In genomic region chr20:34824861-34825529, GRCh38 we compare ENCODE assay signal across 8 cellular contexts. TPM values are rescaled to one million over a fixed set of nuclear protein-coding genes. Genes with fewer than 3 reads are reported as not detected.
DNase-seq lines count a peak whose midpoint lies in the region; ATAC-seq and TF ChIP-seq lines count a peak whose summit lies in the region.

No MANE protein-coding gene starts in this region.

- TF ChIP-seq CTCF in endodermal cell (conservative IDR thresholded peaks at IDR 0.05) = peak; percentile 48
- TF ChIP-seq CTCF in mesothelial cell of epicardium (IDR thresholded peaks at IDR 0.05; ENCODE audit: unreplicated experiment) = no peak

- H3K36me3 ChIP-seq in endodermal cell (ENCODE audit: control insufficient read depth, insufficient read depth, low read length) = peaks cover 7% of the 10 kb centered on the region

- peak overlapping the region; percentile 91 for H3K4me3 ChIP-seq in endodermal cell (ENCODE audit: low read length)

- H3K9ac ChIP-seq in endodermal cell (ENCODE audit: extremely low read depth, low read length, poor library complexity, severe bottlenecking) = peak overlapping the region; percentile 63

- H3K9me3 Mint-ChIP-seq in activated CD8-positive, alpha-beta memory T cell treated with anti-CD3 and anti-CD28 coated beads, Interleukin-2, amount 10 ng/mL, durations not matched to agents 7 days and 5 days (ENCODE audit: low read depth) = no peaks in the 10 kb centered on the region
- no peaks in the 10 kb centered on the region for H3K9me3 Mint-ChIP-seq in endodermal cell
- no peaks in the 10 kb centered on the region for H3K9me3 Mint-ChIP-seq in mesothelial cell of epicardium

- peaks cover 7% of the 10 kb centered on the region for H3K36me3 Mint-ChIP-seq in activated CD8-positive, alpha-beta memory T cell treated with anti-CD3 and anti-CD28 coated beads, Interleukin-2, amount 10 ng/mL, durations not matched to agents 7 days and 5 days
- H3K36me3 Mint-ChIP-seq in endodermal cell (ENCODE audit: low read depth) (peaks cover 8% of the 10 kb centered on the region), mesothelial cell of epicardium (no peaks in the 10 kb centered on the region)

- DNase-seq in SIG-M5 treated with dmso at 0.1 percent for 504 hours (lab: John Stamatoyannopoulos, UW; ENCODE audit: unreplicated experiment) (peak; percentile 36), SIG-M5 (lab: John Stamatoyannopoulos, UW) (no peak), NCI-H526 treated with DMSO at 0.1 percent for 48 hours (lab: John Stamatoyannopoulos, UW) (peak; percentile 62), endodermal cell (peak; percentile 89), mesothelial cell of epicardium (ENCODE audit: low spot score in 2 of 2, unreplicated experiment in 2 of 2) (peak; percentile 53 to 73)
- DNase-seq in activated CD8-positive, alpha-beta memory T cell treated with anti-CD3 and anti-CD28 coated beads, Interleukin-2, amount 10 ng/mL, durations not matched to agents 7 days and 5 days = peak; percentile 75
- DNase-seq in stimulated activated CD8-positive, alpha-beta memory T cell treated with anti-CD3 and anti-CD28 coated beads, Interleukin-15, amount 100 ng/mL, for 4 hours (ENCODE audit: low read depth in 2 of 2) = peak; percentile 35

- peak overlapping the region; percentile 17 for H3K27ac ChIP-seq in endodermal cell (ENCODE audit: low read depth, low read length)

- H3K4me1 ChIP-seq in endodermal cell (ENCODE audit: control insufficient read depth, insufficient read depth, low read length) = peaks cover 2% of the 10 kb centered on the region

- H3K4me3 Mint-ChIP-seq in activated CD8-positive, alpha-beta memory T cell treated with anti-CD3 and anti-CD28 coated beads, Interleukin-2, amount 10 ng/mL, durations not matched to agents 7 days and 5 days = peak overlapping the region; percentile 96
- H3K4me3 Mint-ChIP-seq in endodermal cell = peak overlapping the region; percentile 94
- H3K4me3 Mint-ChIP-seq in mesothelial cell of epicardium = peak overlapping the region; percentile 94

- peaks cover 7% of the 10 kb centered on the region for H3K27me3 Mint-ChIP-seq in activated CD8-positive, alpha-beta memory T cell treated with anti-CD3 and anti-CD28 coated beads, Interleukin-2, amount 10 ng/mL, durations not matched to agents 7 days and 5 days
- peaks cover 3% of the 10 kb centered on the region for H3K27me3 Mint-ChIP-seq in endodermal cell (ENCODE audit: insufficient read depth)
- no peaks in the 10 kb centered on the region for H3K27me3 Mint-ChIP-seq in mesothelial cell of epicardium (ENCODE audit: low read depth)

- H3K9me3 ChIP-seq in endodermal cell (ENCODE audit: control insufficient read depth, low read length) = no peaks in the 10 kb centered on the region

- whole genome bisulfite sequencing in endodermal cell (ENCODE audit: insufficient coverage in 1 of 2, insufficient read length in 1 of 2), 2 experiments = 0% methylated on average over 6 to 64 of the region's 67 CpGs

- peak; percentile 68 for ATAC-seq in HG03064 (IDR thresholded peaks at IDR 0.05; ENCODE audit: low read depth, unreplicated experiment)
- peak; percentile 88 for ATAC-seq in activated CD8-positive, alpha-beta memory T cell treated with anti-CD3 and anti-CD28 coated beads, Interleukin-2, amount 10 ng/mL, durations not matched to agents 7 days and 5 days

- peaks cover 33% of the 10 kb centered on the region for H3K4me1 Mint-ChIP-seq in activated CD8-positive, alpha-beta memory T cell treated with anti-CD3 and anti-CD28 coated beads, Interleukin-2, amount 10 ng/mL, durations not matched to agents 7 days and 5 days
- H3K4me1 Mint-ChIP-seq in endodermal cell (peaks cover 11% of the 10 kb centered on the region), mesothelial cell of epicardium (peaks cover 26% of the 10 kb centered on the region)

- peak overlapping the region; percentile 96 for H3K27ac Mint-ChIP-seq in activated CD8-positive, alpha-beta memory T cell treated with anti-CD3 and anti-CD28 coated beads, Interleukin-2, amount 10 ng/mL, durations not matched to agents 7 days and 5 days
- H3K27ac Mint-ChIP-seq in endodermal cell = peak overlapping the region; percentile 95
- peak overlapping the region; percentile 97 for H3K27ac Mint-ChIP-seq in mesothelial cell of epicardium

- CTCF ChIA-PET in activated CD8-positive, alpha-beta memory T cell treated with anti-CD3 and anti-CD28 coated beads, Interleukin-2, amount 10 ng/mL, durations not matched to agents 7 days and 5 days (lab: Charles Lee) = interaction anchor here (0.8 to 2.6 kb wide), 8 partner anchors 8 to 271 kb away, joined by 3 to 8 read pairs (median 4); partner anchors contain the start of genes ACSS2 and GGT7

- H3K27me3 ChIP-seq in endodermal cell (ENCODE audit: control insufficient read depth, insufficient read depth, low read length, poor library complexity, severe bottlenecking) = no peaks in the 10 kb centered on the region

RNA-seq across cellular contexts. Expression of gene NCOA6, which starts 0.5 kb away (rescaled TPM):
- total RNA-seq in activated CD8-positive, alpha-beta memory T cell treated with anti-CD3 and anti-CD28 coated beads, Interleukin-2, amount 10 ng/mL, durations not matched to agents 7 days and 5 days = 10 to 100 TPM; 29.5 to 34.0 TPM
- total RNA-seq in endodermal cell (10 to 100 TPM; 27.1 to 37.4 TPM), mesothelial cell of epicardium (42.5 to 46.7 TPM (median 42.6 TPM) in 3 replicates)
- 34.9 TPM for polyA plus RNA-seq in endodermal cell (2013, experiment 1 of 2)
- polyA plus RNA-seq in endodermal cell (2013, experiment 2 of 2) = 38.0 TPM

RNA-seq across cellular contexts. Expression of gene GGT7, which starts 47.7 kb away (rescaled TPM):
- total RNA-seq in activated CD8-positive, alpha-beta memory T cell treated with anti-CD3 and anti-CD28 coated beads, Interleukin-2, amount 10 ng/mL, durations not matched to agents 7 days and 5 days = 1 to 10 TPM; 3.5 to 4.6 TPM
- total RNA-seq in endodermal cell (10 to 100 TPM; 31.8 to 43.3 TPM), mesothelial cell of epicardium (33.7 to 38.4 TPM (median 35.9 TPM) in 3 replicates)
- polyA plus RNA-seq in endodermal cell (2013, experiment 1 of 2) = 41.5 TPM
- polyA plus RNA-seq in endodermal cell (2013, experiment 2 of 2) = 36.6 TPM

RNA-seq across cellular contexts. Expression of gene ACSS2, which starts 51.4 kb away (rescaled TPM):
- 10 to 100 TPM in 1 of 2 experiments, 1 to 10 TPM in 1; 8.9 to 22.5 TPM for total RNA-seq in activated CD8-positive, alpha-beta memory T cell treated with anti-CD3 and anti-CD28 coated beads, Interleukin-2, amount 10 ng/mL, durations not matched to agents 7 days and 5 days
- total RNA-seq in endodermal cell = 10 to 100 TPM; 17.0 to 34.2 TPM
- 50.9 TPM for polyA plus RNA-seq in endodermal cell (2013, experiment 1 of 2)
- 41.8 TPM for polyA plus RNA-seq in endodermal cell (2013, experiment 2 of 2)
- total RNA-seq in mesothelial cell of epicardium = 29.9 to 35.0 TPM (median 32.2 TPM) in 3 replicates
